ENCODE assay signal across 8 cellular contexts in the genomic region with DNA sequence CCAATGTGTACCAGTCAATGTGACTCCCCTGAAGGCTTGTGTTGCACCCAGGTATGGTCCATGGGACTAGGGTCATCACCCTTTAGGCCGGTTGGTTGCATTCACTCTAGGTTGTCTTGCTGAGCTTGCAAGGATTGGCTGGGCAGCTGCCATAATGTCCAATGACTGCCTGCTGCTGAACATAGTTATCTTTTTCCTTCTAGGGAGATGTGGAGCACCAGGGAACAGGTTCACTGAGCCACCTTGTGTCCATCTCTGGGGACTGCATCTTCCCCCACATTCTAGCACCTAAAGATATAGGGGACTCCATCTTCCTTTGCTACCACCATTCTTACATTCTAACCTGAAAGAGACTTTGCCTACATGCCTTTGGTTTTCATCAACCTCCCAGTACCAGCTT.
DNase-seq lines count a peak whose midpoint lies in the region; ATAC-seq, FAIRE-seq and TF ChIP-seq lines count a peak whose summit lies in the region.

No MANE protein-coding gene starts in this region.

- FAIRE-seq in pancreas (lab: Jason Lieb, UNC), result no peak

- no peak overlapping the region for H3K27ac ChIP-seq in pancreas

- DNase-seq in DMS 273 treated with DMSO at 0.1 percent for 48 hours (lab: John Stamatoyannopoulos, UW) (peak; percentile 45), NCI-H82 treated with DMSO at 0.1 percent for 48 hours (lab: John Stamatoyannopoulos, UW; ENCODE audit: unreplicated experiment) (peak; percentile 58), foreskin melanocyte (peak; percentile 52), pancreas (peak in 5 of 6 donors; percentile 35 to 76 (median 39))
- peak; percentile 66 for DNase-seq in activated CD8-positive, alpha-beta memory T cell treated with anti-CD3 and anti-CD28 coated beads, Interleukin-2, amount 10 ng/mL, durations not matched to agents 7 days and 5 days
- DNase-seq in NK-92 treated with Interleukin-12 subunit alpha and Interleukin-12 subunit beta, amount 100 ng/mL, for 24 hours (lab: John Stamatoyannopoulos, UW), result no peak

- H3K4me3 Mint-ChIP-seq in activated CD8-positive, alpha-beta memory T cell treated with anti-CD3 and anti-CD28 coated beads, Interleukin-2, amount 10 ng/mL, durations not matched to agents 7 days and 5 days, result no peak overlapping the region

- ATAC-seq in GM19468 (IDR thresholded peaks at IDR 0.05; ENCODE audit: extremely low read depth, unreplicated experiment) (peak; percentile 39), HG03457 (IDR thresholded peaks at IDR 0.05; ENCODE audit: unreplicated experiment) (peak; percentile 92), pancreas (peak; percentile 90 to 97 (median 94))
- peak; percentile 87 for ATAC-seq in activated CD8-positive, alpha-beta memory T cell treated with anti-CD3 and anti-CD28 coated beads, Interleukin-2, amount 10 ng/mL, durations not matched to agents 7 days and 5 days

- no peak overlapping the region for H3K4me3 ChIP-seq in pancreas

- TF ChIP-seq CTCF in pancreas (IDR thresholded peaks at IDR 0.05), result peak; percentile 6 to 54 (median 41)

- H3K36me3 Mint-ChIP-seq in activated CD8-positive, alpha-beta memory T cell treated with anti-CD3 and anti-CD28 coated beads, Interleukin-2, amount 10 ng/mL, durations not matched to agents 7 days and 5 days, result no peaks in the 10 kb centered on the region

- no peaks in the 10 kb centered on the region for H3K9me3 Mint-ChIP-seq in activated CD8-positive, alpha-beta memory T cell treated with anti-CD3 and anti-CD28 coated beads, Interleukin-2, amount 10 ng/mL, durations not matched to agents 7 days and 5 days (ENCODE audit: low read depth)

- 30 to 35% methylated on average over 1 of the region's 1 CpG for WGBS in pancreas, 2 donors

- intact Hi-C loops in pancreas (cut with DNase I), result loop anchor here in 1 of 3 donors (10.0 kb wide), 1 partner anchor 263 kb away; no protein-coding TSS in a partner anchor

- H3K27me3 Mint-ChIP-seq in activated CD8-positive, alpha-beta memory T cell treated with anti-CD3 and anti-CD28 coated beads, Interleukin-2, amount 10 ng/mL, durations not matched to agents 7 days and 5 days, result no peaks in the 10 kb centered on the region

- peaks cover 15% of the 10 kb centered on the region for H3K4me1 Mint-ChIP-seq in activated CD8-positive, alpha-beta memory T cell treated with anti-CD3 and anti-CD28 coated beads, Interleukin-2, amount 10 ng/mL, durations not matched to agents 7 days and 5 days

- no peaks in the 10 kb centered on the region for H3K4me1 ChIP-seq in pancreas

- CTCF ChIA-PET in activated CD8-positive, alpha-beta memory T cell treated with anti-CD3 and anti-CD28 coated beads, Interleukin-2, amount 10 ng/mL, durations not matched to agents 7 days and 5 days (lab: Charles Lee), result interaction anchor here (0.8 to 1.8 kb wide), 6 partner anchors 10 to 581 kb away, joined by 3 to 5 read pairs (median 4); no protein-coding TSS in a partner anchor

- H3K27me3 ChIP-seq in pancreas, result no peaks in the 10 kb centered on the region

- H3K9me3 ChIP-seq in pancreas, result no peaks in the 10 kb centered on the region

- no peak overlapping the region for H3K27ac Mint-ChIP-seq in activated CD8-positive, alpha-beta memory T cell treated with anti-CD3 and anti-CD28 coated beads, Interleukin-2, amount 10 ng/mL, durations not matched to agents 7 days and 5 days

- H3K36me3 ChIP-seq in pancreas, result no peaks in the 10 kb centered on the region

Comparison
In these comparisons a context has a peak if more than half of its experiments do, and no peak if none do; other contexts are left out.
1. ATAC-seq: peak in every context shown above with its lines; median percentile 94 in pancreas; 92 in HG03457; 87 in activated CD8-positive, alpha-beta memory T cell treated with anti-CD3 and anti-CD28 coated beads, Interleukin-2, amount 10 ng/mL, durations not matched to agents 7 days and 5 days; 39 in GM19468.